ENCODE assay signal across 9 cellular contexts in genomic region chr10:71836594-71836970, GRCh38. TPM values are rescaled to one million over a fixed set of nuclear protein-coding genes. Genes with fewer than 3 reads are reported as not detected.
DNase-seq lines count a peak whose midpoint lies in the region; ATAC-seq and TF ChIP-seq lines count a peak whose summit lies in the region.
"Had no signal": no experiment of that assay in that cellular context is flagged by ENCODE, and none has a peak within 500 bp of the region (broad histone marks: within the 10 kb centered on the region; RNA-seq: fewer than 3 reads in every experiment).

No MANE protein-coding gene starts in this region.

- peak overlapping the region; percentile 30 for H3K27ac ChIP-seq in OCI-LY3 (ENCODE audit: low read length)
- peak overlapping the region; percentile 84 for H3K27ac ChIP-seq in left ventricle myocardium inferior (replicated peaks)
- H3K27ac ChIP-seq in transverse colon: peak overlapping the region; percentile 54 to 73 (median 67)
- H3K27ac ChIP-seq: C4-2B had no signal

- H3K4me3 ChIP-seq in OCI-LY3 (ENCODE audit: low read length) (peak overlapping the region; percentile 68), left ventricle myocardium inferior (peak overlapping the region; percentile 26), transverse colon (no peak overlapping the region)

- ATAC-seq in stimulated activated naive CD8-positive, alpha-beta T cell treated with anti-CD3 and anti-CD28 coated beads, Interleukin-15, amount 100 ng/mL, for 72 hours: no peak

- peak overlapping the region; percentile 45 for H3K4me3 Mint-ChIP-seq in stimulated activated naive CD8-positive, alpha-beta T cell treated with anti-CD3 and anti-CD28 coated beads, Interleukin-15, Interleukin-2, amounts not matched to agents 100 ng/mL and 50 ng/mL, for 24 hours
- no peak overlapping the region for H3K4me3 Mint-ChIP-seq in stimulated activated naive CD8-positive, alpha-beta T cell treated with anti-CD3 and anti-CD28 coated beads, Interleukin-15, amount 100 ng/mL, for 72 hours

- in situ Hi-C loops in transverse colon (cut with MboI; ENCODE audit: low pct_ligation_motif_present in 1 of 4, low pct_unique_long_range_greater_than_20kb in 1 of 4, low sequenced_read_pairs in 3 of 4): no loop called here

- no peak for DNase-seq in stimulated activated naive CD8-positive, alpha-beta T cell treated with anti-CD3 and anti-CD28 coated beads, Interleukin-15, amount 100 ng/mL, for 72 hours
- DNase-seq in left ventricle myocardium inferior (no peak), transverse colon (no peak), NCI-H1105 treated with DMSO at 0.1 percent for 48 hours (lab: John Stamatoyannopoulos, UW) (no peak), NCI-H2107 (lab: John Stamatoyannopoulos, UW) (no peak), NCI-H1694 (lab: John Stamatoyannopoulos, UW) (no peak)

- peaks cover 11% of the 10 kb centered on the region for H3K79me2 ChIP-seq in OCI-LY3 (ENCODE audit: low read length)

- peaks cover 78% of the 10 kb centered on the region for H3K4me1 Mint-ChIP-seq in stimulated activated naive CD8-positive, alpha-beta T cell treated with anti-CD3 and anti-CD28 coated beads, Interleukin-15, Interleukin-2, amounts not matched to agents 100 ng/mL and 50 ng/mL, for 24 hours (ENCODE audit: low read depth)
- H3K4me1 Mint-ChIP-seq in stimulated activated naive CD8-positive, alpha-beta T cell treated with anti-CD3 and anti-CD28 coated beads, Interleukin-15, amount 100 ng/mL, for 72 hours: peaks cover 69% of the 10 kb centered on the region

- H2AFZ ChIP-seq in OCI-LY3 (ENCODE audit: low read depth, low read length): no peak overlapping the region

- no peak for TF ChIP-seq POLR2A in transverse colon (IDR thresholded peaks at IDR 0.05)

- peaks cover 89% of the 10 kb centered on the region for H4K20me1 ChIP-seq in OCI-LY3 (ENCODE audit: insufficient read depth, low read length)

- H3K36me3 Mint-ChIP-seq in stimulated activated naive CD8-positive, alpha-beta T cell treated with anti-CD3 and anti-CD28 coated beads, Interleukin-15, Interleukin-2, amounts not matched to agents 100 ng/mL and 50 ng/mL, for 24 hours (ENCODE audit: low read depth): peaks cover 18% of the 10 kb centered on the region

- H3K4me2 ChIP-seq in OCI-LY3 (ENCODE audit: low read length): peak overlapping the region; percentile 99

- TF ChIP-seq CTCF in OCI-LY3 (IDR thresholded peaks at IDR 0.05; ENCODE audit: low read depth, low read length): no peak
- TF ChIP-seq CTCF in left ventricle myocardium inferior (IDR thresholded peaks at IDR 0.05; ENCODE audit: borderline replicate concordance): no peak
- TF ChIP-seq CTCF in transverse colon (IDR thresholded peaks at IDR 0.05): no peak

- H3K27ac Mint-ChIP-seq in stimulated activated naive CD8-positive, alpha-beta T cell treated with anti-CD3 and anti-CD28 coated beads, Interleukin-15, Interleukin-2, amounts not matched to agents 100 ng/mL and 50 ng/mL, for 24 hours: peak overlapping the region; percentile 87
- H3K27ac Mint-ChIP-seq in stimulated activated naive CD8-positive, alpha-beta T cell treated with anti-CD3 and anti-CD28 coated beads, Interleukin-15, amount 100 ng/mL, for 72 hours: no peak overlapping the region

- H3K4me1 ChIP-seq in OCI-LY3 (ENCODE audit: low read length) (peaks cover 38% of the 10 kb centered on the region), left ventricle myocardium inferior (peaks cover 100% of the 10 kb centered on the region), transverse colon (peaks cover 26 to 74% (median 49%) of the 10 kb centered on the region in 4 donors)

- WGBS in transverse colon (ENCODE audit: low coverage in 1 of 2), 2 donors: 53% methylated on average over 4 of the region's 4 CpGs; no CpG with 5 or more reads in 1 of the 2 donors

- no peaks in the 10 kb centered on the region for H3K9me3 ChIP-seq in OCI-LY3 (ENCODE audit: insufficient read depth, low read length)
- H3K9me3 ChIP-seq in left ventricle myocardium inferior (replicated peaks): no peaks in the 10 kb centered on the region
- no peaks in the 10 kb centered on the region for H3K9me3 ChIP-seq in transverse colon

- no peaks in the 10 kb centered on the region for H3K27me3 Mint-ChIP-seq in stimulated activated naive CD8-positive, alpha-beta T cell treated with anti-CD3 and anti-CD28 coated beads, Interleukin-15, Interleukin-2, amounts not matched to agents 100 ng/mL and 50 ng/mL, for 24 hours
- H3K27me3 Mint-ChIP-seq in stimulated activated naive CD8-positive, alpha-beta T cell treated with anti-CD3 and anti-CD28 coated beads, Interleukin-15, amount 100 ng/mL, for 72 hours: no peaks in the 10 kb centered on the region

- no peaks in the 10 kb centered on the region for H3K9me3 Mint-ChIP-seq in stimulated activated naive CD8-positive, alpha-beta T cell treated with anti-CD3 and anti-CD28 coated beads, Interleukin-15, Interleukin-2, amounts not matched to agents 100 ng/mL and 50 ng/mL, for 24 hours
- no peaks in the 10 kb centered on the region for H3K9me3 Mint-ChIP-seq in stimulated activated naive CD8-positive, alpha-beta T cell treated with anti-CD3 and anti-CD28 coated beads, Interleukin-15, amount 100 ng/mL, for 72 hours

- intact Hi-C loops in left ventricle myocardium inferior (cut with micrococcal nuclease) (loop anchor here (10.0 kb wide), 1 partner anchor 58 kb away; no protein-coding TSS in a partner anchor), transverse colon (cut with DNase I; ENCODE audit: low total_unique reads) (loop anchor here (10.0 kb wide), 1 partner anchor 58 kb away; no protein-coding TSS in a partner anchor)

- H3K36me3 ChIP-seq in OCI-LY3 (replicated peaks; ENCODE audit: low read depth, low read length) (peaks cover 9% of the 10 kb centered on the region), left ventricle myocardium inferior (peaks cover 22% of the 10 kb centered on the region), transverse colon (peaks cover 0 to 7% (median 3%) of the 10 kb centered on the region in 4 donors)

- no peak overlapping the region; the same call in 1 of the 2 replicates for H3K9ac ChIP-seq in OCI-LY3 (ENCODE audit: low read length)

- no peak for TF ChIP-seq EP300 in transverse colon (IDR thresholded peaks at IDR 0.05; ENCODE audit: low read depth)

- H3K27me3 ChIP-seq in OCI-LY3 (ENCODE audit: low read depth, low read length) (peaks cover 48% of the 10 kb centered on the region), left ventricle myocardium inferior (ENCODE audit: low read depth) (no peaks in the 10 kb centered on the region), transverse colon (no peaks in the 10 kb centered on the region)

RNA-seq across cellular contexts. Expression of gene PSAP, which starts 14.5 kb away (rescaled TPM):
- total RNA-seq in left ventricle myocardium inferior: 1,672 TPM
- total RNA-seq in transverse colon: 100 to 1,000 TPM; 383 to 667 (median 478) TPM

Comparison
In these comparisons a context has a peak if more than half of its experiments do, and no peak if none do; other contexts are left out.
1. H3K27ac ChIP-seq: peak in every context shown above with its lines; median percentile 84 in left ventricle myocardium inferior; 67 in transverse colon; 30 in OCI-LY3.
2. H3K4me3 ChIP-seq: peak in OCI-LY3 (single experiment) and left ventricle myocardium inferior (single experiment); none in transverse colon (0 of 4).